Comparison of ENCODE assay signal across 8 cellular contexts in the genomic region with DNA sequence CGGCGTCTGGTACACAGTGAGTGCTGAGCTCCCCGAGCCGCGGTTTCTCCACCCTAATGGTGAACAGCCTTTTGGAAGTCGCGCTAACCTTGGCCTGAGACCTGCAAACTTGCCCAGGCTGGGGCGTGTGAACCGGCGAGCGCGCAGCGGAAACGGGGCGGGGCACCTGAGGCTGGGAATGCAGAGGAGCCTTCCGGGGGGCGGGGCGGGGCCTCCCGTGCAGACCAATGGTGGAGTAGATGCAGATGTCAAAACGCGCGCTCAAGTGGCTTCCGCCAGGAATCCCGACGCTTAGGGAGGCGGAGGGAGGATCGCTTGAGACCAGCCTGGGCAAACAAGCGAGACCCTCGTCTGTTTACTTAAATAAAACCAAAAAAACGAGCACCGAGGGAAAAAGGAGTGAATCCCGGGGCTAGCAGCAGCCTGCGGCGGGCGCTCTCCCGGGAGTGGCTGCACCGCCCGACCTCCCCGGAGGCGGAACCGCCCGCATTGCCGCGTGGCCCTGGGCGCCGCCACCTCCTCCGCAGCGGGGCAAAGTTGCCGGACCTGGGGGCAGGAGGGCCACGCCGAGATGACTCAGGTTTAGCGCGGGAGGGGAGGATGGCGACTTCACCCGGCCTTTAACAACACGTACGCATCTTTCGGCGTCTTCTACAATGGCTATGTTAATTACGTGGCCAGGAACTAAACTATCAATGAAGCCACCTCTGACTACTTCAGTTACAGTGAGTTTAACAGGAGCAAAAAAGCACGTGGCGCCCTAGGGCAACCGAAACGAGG. TPM values are rescaled to one million over a fixed set of nuclear protein-coding genes. Genes with fewer than 3 reads are reported as not detected.
DNase-seq lines count a peak whose midpoint lies in the region; ATAC-seq and TF ChIP-seq lines count a peak whose summit lies in the region.

No MANE protein-coding gene starts in this region.

- peaks cover 43% of the 10 kb centered on the region for H3K36me3 ChIP-seq in OCI-LY7 (ENCODE audit: insufficient read depth, low read length)
- no peaks in the 10 kb centered on the region for H3K36me3 ChIP-seq in esophagus (ENCODE audit: control insufficient read depth in 2 of 2, insufficient read depth in 2 of 2, low read length in 1 of 2)
- H3K36me3 ChIP-seq in muscle layer of colon (ENCODE audit: insufficient read depth, low read length): no peaks in the 10 kb centered on the region

- intact Hi-C loops in OCI-LY7 (cut with micrococcal nuclease; ENCODE audit: unreplicated experiment): loop anchor here (1.0 to 2.0 kb wide), 4 partner anchors 38 to 328 kb away; partner anchors contain the start of gene ODC1

- POLR2A ChIA-PET in OCI-LY7 (lab: Charles Lee): interaction anchor here (0.9 to 1.9 kb wide), 8 partner anchors 8 to 326 kb away, joined by 3 to 9 read pairs (median 5); no protein-coding TSS in a partner anchor

- H3K9me3 ChIP-seq in OCI-LY7 (ENCODE audit: low read length): no peaks in the 10 kb centered on the region
- H3K9me3 ChIP-seq in esophagus (ENCODE audit: control insufficient read depth in 2 of 2, insufficient read depth in 1 of 2, low read depth in 1 of 2, low read length in 1 of 2): no peaks in the 10 kb centered on the region
- H3K9me3 ChIP-seq in muscle layer of colon (ENCODE audit: low read length): no peaks in the 10 kb centered on the region

- 0 to 1% methylated on average over 64 of the region's 64 CpGs for WGBS in esophagus, 2 donors

- H3K4me2 ChIP-seq in OCI-LY7 (ENCODE audit: low read length): peak overlapping the region; percentile 79

- CTCF ChIA-PET in OCI-LY7 (lab: Charles Lee; ENCODE audit: unreplicated experiment): no interaction called here

- H3K9me2 ChIP-seq in OCI-LY7 (ENCODE audit: insufficient read depth, low read length): no peaks in the 10 kb centered on the region

- no peak overlapping the region for H3K9ac ChIP-seq in muscle layer of colon (ENCODE audit: low read length)

- H3K27ac ChIP-seq in OCI-LY7 (ENCODE audit: low read depth, low read length, poor library complexity, severe bottlenecking) (peak overlapping the region; percentile 91), esophagus (ENCODE audit: low read depth in 2 of 2, low read length in 1 of 2) (peak overlapping the region; percentile 83 to 89), muscle layer of colon (ENCODE audit: low read depth, low read length) (peak overlapping the region; percentile 45)

- H3K4me1 ChIP-seq in OCI-LY7 (ENCODE audit: insufficient read depth, low read length, poor library complexity, severe bottlenecking): peaks cover 37% of the 10 kb centered on the region
- peaks cover 0 to 8% of the 10 kb centered on the region in 2 donors for H3K4me1 ChIP-seq in esophagus (ENCODE audit: control insufficient read depth in 2 of 2, insufficient read depth in 2 of 2, low read length in 1 of 2)
- peaks cover 15% of the 10 kb centered on the region for H3K4me1 ChIP-seq in muscle layer of colon (ENCODE audit: insufficient read depth, low read length)

- TSS peak; percentile 46 for BruUV-seq in OCI-LY7 (replicated peaks; lab: Mats Ljungman, UMichigan)

- H3K4me3 ChIP-seq in OCI-LY7 (ENCODE audit: low read depth, low read length, poor library complexity, severe bottlenecking) (peak overlapping the region; percentile 81), esophagus (ENCODE audit: low read depth in 1 of 2, low read length in 2 of 2) (peak overlapping the region; percentile 55 to 58), muscle layer of colon (ENCODE audit: low read depth in 1 of 2, low read length in 2 of 2) (peak overlapping the region; percentile 24 to 52)

- TF ChIP-seq RAD21 in Ishikawa (IDR thresholded peaks at IDR 0.05; ENCODE audit: low read depth): no peak

- peak; percentile 57 for ATAC-seq in GM21717 (IDR thresholded peaks at IDR 0.05; ENCODE audit: unreplicated experiment)

- peaks cover 18% of the 10 kb centered on the region for H4K20me1 ChIP-seq in OCI-LY7 (ENCODE audit: insufficient read depth, low read length)

- peak overlapping the region; percentile 29; the same call in 1 of the 2 replicates for H2AFZ ChIP-seq in OCI-LY7 (ENCODE audit: low read length)

- DNase-seq in DMS53 (lab: John Stamatoyannopoulos, UW): peak; percentile 96
- DNase-seq in OCI-LY7 (ENCODE audit: low spot score): peak; percentile 96
- peak; percentile 89 for DNase-seq in activated T-cell treated with anti-CD3 and anti-CD28 coated beads for 1 hour (ENCODE audit: low read depth)
- peak; percentile 78 to 80 for DNase-seq in stimulated activated CD8-positive, alpha-beta memory T cell treated with anti-CD3 and anti-CD28 coated beads, Interleukin-7, amount 100 ng/mL, for 1 hour (ENCODE audit: low read depth in 2 of 2)

- TF ChIP-seq EP300 in Ishikawa (IDR thresholded peaks at IDR 0.05; ENCODE audit: borderline replicate concordance): peak; percentile 1; the same call in 1 of the 2 replicates

- peaks cover 60% of the 10 kb centered on the region for H3K79me2 ChIP-seq in OCI-LY7 (ENCODE audit: insufficient read depth, low read depth, low read length)

- H3K27me3 ChIP-seq in esophagus (ENCODE audit: control insufficient read depth in 1 of 2, insufficient read depth in 2 of 2, low read length in 2 of 2) (no peaks in the 10 kb centered on the region), muscle layer of colon (ENCODE audit: control insufficient read depth in 1 of 2, insufficient read depth in 2 of 2, low read length in 2 of 2) (peaks cover 7 to 17% of the 10 kb centered on the region in 2 donors)

- no peak for TF ChIP-seq CTCF in OCI-LY7 (conservative IDR thresholded peaks at IDR 0.05; ENCODE audit: low read length)

TF ChIP-seq in Ishikawa, 13 proteins besides CTCF, POLR2A, EP300 and RAD21:
- TF ChIP-seq CREB1 (IDR thresholded peaks at IDR 0.05; ENCODE audit: low read depth) (peak; percentile 57; the same call in 1 of the 2 replicates), TCF12 (IDR thresholded peaks at IDR 0.05; ENCODE audit: low read depth) (peak; percentile 65), ZBTB7A (IDR thresholded peaks at IDR 0.05; ENCODE audit: low read depth) (peak; percentile 68; the same call in 1 of the 2 replicates), TAF1 (IDR thresholded peaks at IDR 0.05; ENCODE audit: low read depth) (peak; percentile 63), FOXM1 (IDR thresholded peaks at IDR 0.05; ENCODE audit: borderline replicate concordance, low read depth) (peak; percentile 81; the same call in 1 of the 2 replicates), EGR1 (IDR thresholded peaks at IDR 0.05) (peak; percentile 59), TEAD4 (IDR thresholded peaks at IDR 0.05) (peak; percentile 59; the same call in 1 of the 2 replicates), NFIC (IDR thresholded peaks at IDR 0.05) (no peak), YY1 (IDR thresholded peaks at IDR 0.05; ENCODE audit: low read depth) (no peak)
- TF ChIP-seq, protein P1, sequence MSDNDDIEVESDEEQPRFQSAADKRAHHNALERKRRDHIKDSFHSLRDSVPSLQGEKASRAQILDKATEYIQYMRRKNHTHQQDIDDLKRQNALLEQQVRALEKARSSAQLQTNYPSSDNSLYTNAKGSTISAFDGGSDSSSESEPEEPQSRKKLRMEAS (IDR thresholded peaks at IDR 0.05): peak; percentile 96
- TF ChIP-seq, protein P2, sequence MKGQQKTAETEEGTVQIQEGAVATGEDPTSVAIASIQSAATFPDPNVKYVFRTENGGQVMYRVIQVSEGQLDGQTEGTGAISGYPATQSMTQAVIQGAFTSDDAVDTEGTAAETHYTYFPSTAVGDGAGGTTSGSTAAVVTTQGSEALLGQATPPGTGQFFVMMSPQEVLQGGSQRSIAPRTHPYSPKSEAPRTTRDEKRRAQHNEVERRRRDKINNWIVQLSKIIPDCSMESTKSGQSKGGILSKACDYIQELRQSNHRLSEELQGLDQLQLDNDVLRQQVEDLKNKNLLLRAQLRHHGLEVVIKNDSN (IDR thresholded peaks at IDR 0.05): no peak; the same call in 1 of the 2 replicates

RNA-seq across cellular contexts. Expression of gene RRM2, which starts 2.2 kb away (rescaled TPM):
- 181 and 222 TPM in 2 replicates for total RNA-seq in OCI-LY7 (2014; rRNA removed; shearing (Covaris generic))
- 313 and 324 TPM in 2 replicates for total RNA-seq in OCI-LY7 (2022)
- polyA plus RNA-seq in esophagus: 10 to 100 TPM; 14.8 to 43.2 TPM

RNA-seq across cellular contexts. Expression of gene CYS1, which starts 40.1 kb away (rescaled TPM):
- total RNA-seq in OCI-LY7 (2014; rRNA removed; shearing (Covaris generic)): not detected in 2 replicates
- total RNA-seq in OCI-LY7 (2022): 0.17 and 0.68 TPM in 2 replicates
- under 1 TPM; 0.29 to 0.94 TPM for polyA plus RNA-seq in esophagus

Comparison
In these comparisons a context has a peak if more than half of its experiments do, and no peak if none do; other contexts are left out.
1. Peak in every context shown above with its lines: DNase-seq, ATAC-seq, H3K4me3 ChIP-seq and H3K27ac ChIP-seq.